21 cellular contexts compared by ENCODE assay signal in genomic region chr7:50768470-50769159, GRCh38. TPM values are rescaled to one million over a fixed set of nuclear protein-coding genes. Genes with fewer than 3 reads are reported as not detected.
"Had no signal": no experiment of that assay in that cellular context is flagged by ENCODE, and none has a peak within 500 bp of the region (broad histone marks: within the 10 kb centered on the region; RNA-seq: fewer than 3 reads in every experiment).

No MANE protein-coding gene starts in this region.

- H3K4me3 Mint-ChIP-seq: activated B cell treated with CpG ODN at 0.5 μM for 24 hours; activated CD8-positive, alpha-beta T cell treated with anti-CD3 and anti-CD28 coated beads for 36 hours; activated naive CD4-positive, alpha-beta T cell treated with anti-CD3 and anti-CD28 coated beads, Interleukin-2, amount 50 U/mL, for 24 hours; endodermal cell had no signal

- H3K4me1 Mint-ChIP-seq: activated B cell treated with CpG ODN at 0.5 μM for 24 hours; activated naive CD4-positive, alpha-beta T cell treated with anti-CD3 and anti-CD28 coated beads, Interleukin-2, amount 50 U/mL, for 24 hours had no signal

- DNase-seq: activated B cell treated with CpG ODN at 0.5 μM for 24 hours; activated CD4-positive, alpha-beta T cell treated with anti-CD3 and anti-CD28 coated beads for 48 hours; activated CD8-positive, alpha-beta T cell treated with anti-CD3 and anti-CD28 coated beads for 36 hours; activated effector memory CD4-positive, alpha-beta T cell treated with anti-CD3 and anti-CD28 coated beads, Interleukin-2, amount 50 U/mL, for 16 hours; activated T-cell treated with anti-CD3 and anti-CD28 coated beads, Interleukin-2, amount 50 U/mL, for 48 hours; adrenal gland; dorsolateral prefrontal cortex; endodermal cell; gastrocnemius medialis; heart right ventricle; mammary epithelial cell; naive thymus-derived CD4-positive, alpha-beta T cell; nucleus accumbens; stimulated activated CD4-positive, alpha-beta T cell treated with anti-CD3 and anti-CD28 coated beads, Interleukin-15, amount 100 ng/mL, for 24 hours; stimulated activated CD4-positive, alpha-beta T cell treated with anti-CD3 and anti-CD28 coated beads, Interleukin-4, amount 100 ng/mL, for 1 hour; stimulated activated naive CD4-positive, alpha-beta T cell had no signal

- H3K9me3 Mint-ChIP-seq: activated B cell treated with CpG ODN at 0.5 μM for 24 hours; activated naive CD4-positive, alpha-beta T cell treated with anti-CD3 and anti-CD28 coated beads, Interleukin-2, amount 50 U/mL, for 24 hours had no signal

- H3K27ac ChIP-seq: adrenal gland, dorsolateral prefrontal cortex, heart right ventricle, tibial nerve, vagina had no signal

- FAIRE-seq: islet of Langerhans had no signal

- H3K27me3 ChIP-seq: adrenal gland, dorsolateral prefrontal cortex, gastrocnemius medialis, heart right ventricle, tibial nerve, vagina had no signal

- H3K27ac Mint-ChIP-seq: activated B cell treated with CpG ODN at 0.5 μM for 24 hours; activated CD8-positive, alpha-beta T cell treated with anti-CD3 and anti-CD28 coated beads for 36 hours; activated naive CD4-positive, alpha-beta T cell treated with anti-CD3 and anti-CD28 coated beads, Interleukin-2, amount 50 U/mL, for 24 hours; endodermal cell had no signal

- H3K9me3 ChIP-seq: adrenal gland, gastrocnemius medialis, vagina had no signal

- H3K4me1 ChIP-seq: vagina had no signal

- H3K4me3 ChIP-seq: adrenal gland, dorsolateral prefrontal cortex, gastrocnemius medialis, heart right ventricle, tibial nerve, vagina had no signal

- H3K36me3 ChIP-seq: adrenal gland, gastrocnemius medialis, tibial nerve, vagina had no signal

- H3K27me3 Mint-ChIP-seq: activated CD8-positive, alpha-beta T cell treated with anti-CD3 and anti-CD28 coated beads for 36 hours; activated naive CD4-positive, alpha-beta T cell treated with anti-CD3 and anti-CD28 coated beads, Interleukin-2, amount 50 U/mL, for 24 hours; naive thymus-derived CD4-positive, alpha-beta T cell had no signal

- ATAC-seq: activated CD8-positive, alpha-beta T cell treated with anti-CD3 and anti-CD28 coated beads for 36 hours; gastrocnemius medialis; heart right ventricle; left lobe of liver; naive thymus-derived CD4-positive, alpha-beta T cell had no signal

RNA-seq across cellular contexts. Expression of gene GRB10, which starts 14.1 kb away (rescaled TPM):
- total RNA-seq: activated B cell treated with CpG ODN at 0.5 μM for 24 hours had no signal
